11 cellular contexts compared by ENCODE assay signal in the genomic region with DNA sequence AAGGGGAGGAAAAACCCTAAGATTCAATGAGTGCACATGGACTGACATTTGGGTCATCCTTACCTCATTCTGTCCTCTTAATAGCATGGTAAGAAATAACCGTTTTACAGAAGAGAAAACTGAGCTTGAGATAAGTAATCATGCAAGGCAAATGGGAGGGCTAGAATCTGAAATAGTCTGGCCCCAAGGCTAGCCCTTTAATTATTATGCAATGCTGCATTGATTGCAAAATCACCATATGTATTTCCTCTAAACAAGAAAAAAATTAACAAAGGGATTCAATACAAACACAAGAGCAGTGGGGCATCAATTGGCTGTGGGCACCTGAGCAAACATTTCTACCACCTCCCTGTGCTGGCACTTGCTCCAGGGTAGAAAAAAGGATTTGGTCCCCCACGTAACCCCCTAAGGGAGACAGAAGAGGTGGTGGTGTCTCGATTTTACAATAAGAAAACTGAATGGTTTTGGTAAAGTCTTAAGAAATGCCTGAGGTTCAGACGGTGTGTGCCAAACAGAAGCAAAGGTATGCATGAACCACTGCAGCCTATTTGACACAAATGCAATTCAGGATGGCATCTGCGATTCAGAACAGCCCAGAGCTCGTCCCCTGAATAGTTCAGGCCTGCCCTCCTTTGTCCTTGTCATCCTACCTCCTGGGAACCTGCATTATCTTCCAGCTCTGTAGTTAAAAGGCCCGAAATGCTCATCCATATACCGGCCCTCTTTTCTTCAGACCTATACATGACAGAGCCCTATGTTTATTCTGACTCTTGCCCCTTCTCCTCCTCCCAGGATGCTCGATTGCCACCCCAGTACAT. TPM values are rescaled to one million over a fixed set of nuclear protein-coding genes. Genes with fewer than 3 reads are reported as not detected.
DNase-seq lines count a peak whose midpoint lies in the region; ATAC-seq, FAIRE-seq and TF ChIP-seq lines count a peak whose summit lies in the region.
"Had no signal": no experiment of that assay in that cellular context is flagged by ENCODE, and none has a peak within 500 bp of the region (broad histone marks: within the 10 kb centered on the region; RNA-seq: fewer than 3 reads in every experiment).

No MANE protein-coding gene starts in this region.

- TF ChIP-seq POLR2A in GM12891 (IDR thresholded peaks at IDR 0.05; ENCODE audit: low read depth, low read length), result no peak

- intact Hi-C loops in colonic mucosa (cut with DNase I), result no loop called here

- DNase-seq in CD1c-positive myeloid dendritic cell (ENCODE audit: extremely low spot score) (peak; percentile 67), OCI-M1 (lab: John Stamatoyannopoulos, UW) (peak; percentile 78), foreskin fibroblast (peak; percentile 23 to 67), GM12891 (ENCODE audit: insufficient read length, low spot score) (no peak), NCI-H2081 treated with DMSO at 0.1 percent for 48 hours (lab: John Stamatoyannopoulos, UW) (no peak), NCI-H2227 (lab: John Stamatoyannopoulos, UW; ENCODE audit: unreplicated experiment) (no peak), colonic mucosa (no peak)
- DNase-seq: cortex of kidney; stimulated activated CD4-positive, alpha-beta T cell treated with anti-CD3 and anti-CD28 coated beads, Interleukin-1b, Interleukin-23, amount 100 ng/mL, for 48 hours had no signal

- H3K36me3 ChIP-seq in colonic mucosa, result no peaks in the 10 kb centered on the region

- TF ChIP-seq CTCF in foreskin fibroblast (IDR thresholded peaks at IDR 0.05; ENCODE audit: low read depth, low read length) (no peak), colonic mucosa (IDR thresholded peaks at IDR 0.05) (no peak)

- H3K27ac ChIP-seq in colonic mucosa, result no peak overlapping the region

- no peaks in the 10 kb centered on the region for H3K27me3 ChIP-seq in colonic mucosa

- no peak for FAIRE-seq in GM12891 (lab: Jason Lieb, UNC)

- H3K4me1 ChIP-seq in colonic mucosa, result no peaks in the 10 kb centered on the region

- H3K9ac ChIP-seq in colonic mucosa (ENCODE audit: low read depth in 2 of 2, low read length in 2 of 2), result no peak overlapping the region

- H3K9me3 ChIP-seq in colonic mucosa, result no peaks in the 10 kb centered on the region

- ATAC-seq in GM21529 (IDR thresholded peaks at IDR 0.05; ENCODE audit: unreplicated experiment), result peak; percentile 41
- ATAC-seq: HCT116 had no signal

- H3K4me3 ChIP-seq in foreskin fibroblast (ENCODE audit: low read depth in 1 of 2, low read length in 2 of 2) (no peak overlapping the region), colonic mucosa (no peak overlapping the region)

TF ChIP-seq in GM12891, 5 proteins besides CTCF, POLR2A, EP300 and RAD21:
- TF ChIP-seq POU2F2 (IDR thresholded peaks at IDR 0.05; ENCODE audit: low read depth, low read length), result no peak
- no peak for TF ChIP-seq PAX5 (IDR thresholded peaks at IDR 0.05; ENCODE audit: insufficient read depth, low read length, severe bottlenecking)
- no peak for TF ChIP-seq POLR2AphosphoS5 (IDR thresholded peaks at IDR 0.05; ENCODE audit: low read depth, low read length)
- no peak for TF ChIP-seq SPI1 (IDR thresholded peaks at IDR 0.05; ENCODE audit: low read depth, low read length)
- no peak for TF ChIP-seq TAF1 (IDR thresholded peaks at IDR 0.05; ENCODE audit: low read depth, low read length)

RNA-seq across cellular contexts. Expression of a gene that starts 23.6 kb away (rescaled TPM):
- 40.5 TPM for polyA plus RNA-seq in GM12891 (2012; ENCODE audit: low read depth, missing spikeins)
- total RNA-seq in colonic mucosa, result 10 to 100 TPM; 12.1 to 14.9 TPM

Comparison
In these comparisons a context has a peak if more than half of its experiments do, and no peak if none do; other contexts are left out.
1. DNase-seq: peak in CD1c-positive myeloid dendritic cell (single experiment), OCI-M1 (single experiment) and foreskin fibroblast (2 of 2); none in GM12891 (single experiment), NCI-H2081 treated with DMSO at 0.1 percent for 48 hours (single experiment), NCI-H2227 (single experiment) and colonic mucosa (single experiment).